In the genomic region with DNA sequence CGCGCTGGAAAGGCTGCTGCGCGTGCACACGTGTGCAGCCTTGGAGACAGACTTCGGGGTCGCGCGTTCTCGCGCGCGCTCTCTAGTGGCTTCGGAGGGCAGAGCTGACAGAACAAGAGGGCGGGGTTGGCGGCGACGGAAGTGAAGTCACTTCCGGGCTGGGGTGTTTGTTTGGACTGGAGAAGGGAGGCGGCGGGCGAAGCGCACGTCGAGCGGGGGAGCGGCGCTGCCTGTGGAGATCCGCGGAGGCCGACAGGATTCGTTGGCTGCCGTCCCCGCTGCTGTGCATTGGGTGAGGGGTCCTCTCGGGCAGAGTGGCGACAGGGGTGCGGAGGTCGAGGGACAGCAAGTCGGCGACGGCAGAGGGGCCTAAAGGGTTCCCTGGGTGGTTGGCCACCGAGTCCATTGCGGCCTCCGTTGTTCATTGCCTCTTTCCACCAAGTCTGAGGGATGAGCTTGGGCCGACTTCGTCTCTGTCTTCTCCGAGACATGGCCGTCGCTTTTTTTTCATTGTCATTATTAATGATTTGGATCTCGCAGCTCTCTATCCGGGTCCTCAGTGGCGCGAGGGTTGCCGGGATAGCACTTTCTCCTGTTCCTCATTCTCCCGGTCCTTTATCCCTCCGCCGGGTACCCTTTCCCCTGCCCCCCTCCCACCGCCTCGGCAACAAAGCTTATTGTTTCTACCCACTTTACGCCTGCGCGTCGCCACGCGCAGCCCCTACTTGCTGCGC, we compare ENCODE assay signal across 8 cellular contexts. TPM values are rescaled to one million over a fixed set of nuclear protein-coding genes. Genes with fewer than 3 reads are reported as not detected.
A peak's percentile ranks its signal among the peaks of the same experiment; 100 is the strongest.
DNase-seq lines count a peak whose midpoint lies in the region; ATAC-seq and TF ChIP-seq lines count a peak whose summit lies in the region.

TSS of gene PAIP2 (plus strand) at position 166 of the 734 bp plus-strand sequence. CDS start 21,931 bp downstream, outside the sequence.

- H3K4me3 ChIP-seq in dorsolateral prefrontal cortex = peak within 1 kb of the TSS; percentile 71 to 100 (median 97)
- peak within 1 kb of the TSS; percentile 96 to 99 (median 99) for H3K4me3 ChIP-seq in right lobe of liver

- ATAC-seq in CD4-positive, alpha-beta T cell (ENCODE audit: poor library complexity) = peak; percentile 82
- ATAC-seq in GM19397 (IDR thresholded peaks at IDR 0.05; ENCODE audit: unreplicated experiment) (peak; percentile 92), HG03571 (IDR thresholded peaks at IDR 0.05; ENCODE audit: unreplicated experiment) (peak; percentile 88), right lobe of liver (peak; percentile 96 to 99 (median 98))

- POLR2A ChIA-PET in CD4-positive, alpha-beta T cell (lab: Charles Lee) = interaction anchor here (0.6 to 3.8 kb wide), 46 partner anchors 10 to 1588 kb away, joined by 3 to 149 read pairs (median 5); partner anchors contain the start of genes DNAJC18, ETF1, FAM53C and HSPA9

- H3K4me1 ChIP-seq in right lobe of liver = peaks cover 0 to 28% (median 4%) of the 10 kb centered on the region in 4 donors

- peak within 1 kb of the TSS; percentile 95 for H3K27ac Mint-ChIP-seq in CD4-positive, alpha-beta T cell

- intact Hi-C loops in CD4-positive, alpha-beta T cell (cut with DNase I, micrococcal nuclease) = loop anchor here (1.0 to 5.0 kb wide), 9 partner anchors 15 to 765 kb away; partner anchors contain the start of genes HSPA9 (in 1 of the 2), MATR3 (in 1 of the 2), MZB1 (in 1 of the 2) and UBE2D2 (in 1 of the 2)
- intact Hi-C loops in dorsolateral prefrontal cortex (cut with DNase I) (loop anchor here (1.0 to 10.0 kb wide), 7 partner anchors 47 to 767 kb away; partner anchors contain the start of genes HSPA9 (in 1 of the 2), MATR3 (in 1 of the 2) and UBE2D2 (in 1 of the 2)), right lobe of liver (cut with DNase I) (no loop called here)

- H3K4me1 Mint-ChIP-seq in CD4-positive, alpha-beta T cell (ENCODE audit: low read depth) = peaks cover 65% of the 10 kb centered on the region

- WGBS in right lobe of liver (ENCODE audit: insufficient coverage, low coverage, low lambda C conversion rate, missing lambda C conversion rate) = under 1% methylated on average over 33 of the region's 66 CpGs

- peak within 1 kb of the TSS; percentile 100 for H3K27ac ChIP-seq in CD4-positive, alpha-beta T cell (ENCODE audit: low read depth, low read length)
- H3K27ac ChIP-seq in dorsolateral prefrontal cortex (peak within 1 kb of the TSS; percentile 94 to 100 (median 100)), right lobe of liver (peak within 1 kb of the TSS; percentile 97 to 99 (median 97))

- TF ChIP-seq POLR2A in right lobe of liver (IDR thresholded peaks at IDR 0.05) = peak; percentile 88

- H3K9me3 Mint-ChIP-seq in CD4-positive, alpha-beta T cell = no peaks in the 10 kb centered on the region

- H3K27me3 Mint-ChIP-seq in CD4-positive, alpha-beta T cell = no peaks in the 10 kb centered on the region

- H3K4me3 Mint-ChIP-seq in CD4-positive, alpha-beta T cell = peak within 1 kb of the TSS; percentile 96

- H3K9me3 ChIP-seq in CD4-positive, alpha-beta T cell (ENCODE audit: control insufficient read depth, low read length) = no peaks in the 10 kb centered on the region
- no peaks in the 10 kb centered on the region for H3K9me3 ChIP-seq in right lobe of liver

- peaks cover 45% of the 10 kb centered on the region for H3K36me3 Mint-ChIP-seq in CD4-positive, alpha-beta T cell (ENCODE audit: low read depth)

- H3K27me3 ChIP-seq in CD4-positive, alpha-beta T cell (ENCODE audit: control insufficient read depth, insufficient read depth, low read length) = no peaks in the 10 kb centered on the region
- no peaks in the 10 kb centered on the region for H3K27me3 ChIP-seq in dorsolateral prefrontal cortex
- H3K27me3 ChIP-seq in right lobe of liver = no peaks in the 10 kb centered on the region

- H3K36me3 ChIP-seq in right lobe of liver = no peaks in the 10 kb centered on the region

- peak; percentile 95 to 98 (median 97) for DNase-seq in CD4-positive, alpha-beta T cell
- DNase-seq in NCI-H82 (lab: John Stamatoyannopoulos, UW) = peak; percentile 98
- DNase-seq in activated CD4-positive, alpha-beta T cell treated with anti-CD3 and anti-CD28 coated beads, Interleukin-2, amount 50 U/mL, for 48 hours = peak; percentile 98 to 99
- peak; percentile 95 to 98 (median 97) for DNase-seq in dorsolateral prefrontal cortex
- peak; percentile 98 for DNase-seq in right lobe of liver
- DNase-seq in stimulated activated CD4-positive, alpha-beta T cell treated with anti-CD3 and anti-CD28 coated beads, Interleukin-4, amount 100 ng/mL, for 4 hours = peak; percentile 94 to 97

- CTCF ChIA-PET in CD4-positive, alpha-beta T cell (lab: Charles Lee) = interaction anchor here (0.6 to 1.9 kb wide), 25 partner anchors 8 to 990 kb away, joined by 3 to 12 read pairs (median 4); partner anchors contain the start of genes KDM3B, MATR3 and SPATA24

- TF ChIP-seq CTCF in CD4-positive, alpha-beta T cell (IDR thresholded peaks at IDR 0.05) = peak; percentile 7
- peak; percentile 49 to 95 (median 86) for TF ChIP-seq CTCF in dorsolateral prefrontal cortex (IDR thresholded peaks at IDR 0.05 in 54 of 56, conservative IDR thresholded peaks at IDR 0.05 in 2 of 56; ENCODE audit: low read depth in 1 of 56, partially characterized antibody in 56 of 56)
- TF ChIP-seq CTCF in right lobe of liver (IDR thresholded peaks at IDR 0.05) = peak; percentile 66 to 78 (median 74)

RNA-seq across cellular contexts. Expression of gene PAIP2, which starts in this region (rescaled TPM):
- 100 to 1,000 TPM; 151 to 156 TPM for total RNA-seq in CD4-positive, alpha-beta T cell
- total RNA-seq in dorsolateral prefrontal cortex (100 to 1,000 TPM in 117 of 120 experiments, 10 to 100 TPM in 3; 80.8 to 201 (median 156) TPM), right lobe of liver (10 to 100 TPM; 34.5 to 55.8 (median 41.4) TPM)

Comparison
In these comparisons a context has a peak if more than half of its experiments do, and no peak if none do; other contexts are left out.
1. Peak in every context shown above with its lines: DNase-seq, ATAC-seq, H3K4me3 ChIP-seq and H3K27ac ChIP-seq.
2. CTCF ChIP-seq: peak in every context shown above with its lines; median percentile 86 in dorsolateral prefrontal cortex; 74 in right lobe of liver; 7 in CD4-positive, alpha-beta T cell.
3. intact Hi-C loops: an anchor here in CD4-positive, alpha-beta T cell (1.0 to 5.0 kb wide) and dorsolateral prefrontal cortex (1.0 to 10.0 kb wide); none called in right lobe of liver.